Comparison of ENCODE assay signal across 13 cellular contexts in genomic region chr14:64725360-64725815, GRCh38. TPM values are rescaled to one million over a fixed set of nuclear protein-coding genes. Genes with fewer than 3 reads are reported as not detected.
A peak's percentile ranks its signal among the peaks of the same experiment; 100 is the strongest.
DNase-seq lines count a peak whose midpoint lies in the region; ATAC-seq lines count a peak whose summit lies in the region.
"Had no signal": no experiment of that assay in that cellular context is flagged by ENCODE, and none has a peak within 500 bp of the region (broad histone marks: within the 10 kb centered on the region; RNA-seq: fewer than 3 reads in every experiment).

No MANE protein-coding gene starts in this region.

- no peaks in the 10 kb centered on the region for H3K9me3 Mint-ChIP-seq in activated CD4-positive, alpha-beta memory T cell treated with anti-CD3 and anti-CD28 coated beads for 36 hours
- H3K9me3 Mint-ChIP-seq: IgD-negative memory B cell; stimulated activated naive CD8-positive, alpha-beta T cell treated with anti-CD3 and anti-CD28 coated beads, Interleukin-15, Interleukin-2, amounts not matched to agents 100 ng/mL and 50 ng/mL, for 24 hours had no signal

- POLR2A ChIA-PET in activated CD4-positive, alpha-beta memory T cell treated with anti-CD3 and anti-CD28 coated beads for 36 hours (lab: Charles Lee): interaction anchor here (2.7 kb wide), 1 partner anchor 21 kb away, joined by 9 read pairs; the partner anchor contains the start of gene PLEKHG3

- H3K4me1 Mint-ChIP-seq in activated CD4-positive, alpha-beta memory T cell treated with anti-CD3 and anti-CD28 coated beads for 36 hours (ENCODE audit: low read depth): peaks cover 96% of the 10 kb centered on the region

- intact Hi-C loops in activated CD4-positive, alpha-beta memory T cell treated with anti-CD3 and anti-CD28 coated beads for 36 hours (cut with micrococcal nuclease): no loop called here

- H3K36me3 Mint-ChIP-seq in activated CD4-positive, alpha-beta memory T cell treated with anti-CD3 and anti-CD28 coated beads for 36 hours: no peaks in the 10 kb centered on the region

- peak overlapping the region; percentile 67 for H3K27ac ChIP-seq in temporal lobe (ENCODE audit: low read depth, low read length)
- H3K27ac ChIP-seq: 22Rv1 had no signal

- ATAC-seq in GM21390 (IDR thresholded peaks at IDR 0.05; ENCODE audit: unreplicated experiment): no peak

- DNase-seq in DMS 273 (lab: John Stamatoyannopoulos, UW; ENCODE audit: unreplicated experiment) (peak; percentile 31), DMS 273 treated with DMSO at 0.1 percent for 48 hours (lab: John Stamatoyannopoulos, UW) (no peak), islet precursor cell (peak; percentile 82), NCI-H446 (lab: John Stamatoyannopoulos, UW) (no peak), occipital lobe (lab: John Stamatoyannopoulos, UW) (no peak)
- no peak for DNase-seq in activated CD4-positive, alpha-beta memory T cell treated with anti-CD3 and anti-CD28 coated beads for 36 hours
- DNase-seq: activated naive CD4-positive, alpha-beta T cell treated with anti-CD3 and anti-CD28 coated beads, Interleukin-2, amount 50 U/mL, for 16 hours; RPMI8226 had no signal

- H3K27ac Mint-ChIP-seq in activated CD4-positive, alpha-beta memory T cell treated with anti-CD3 and anti-CD28 coated beads for 36 hours: peak overlapping the region; percentile 1
- H3K27ac Mint-ChIP-seq: IgD-negative memory B cell; stimulated activated naive CD8-positive, alpha-beta T cell treated with anti-CD3 and anti-CD28 coated beads, Interleukin-15, Interleukin-2, amounts not matched to agents 100 ng/mL and 50 ng/mL, for 24 hours had no signal

- no peaks in the 10 kb centered on the region for H3K27me3 Mint-ChIP-seq in activated CD4-positive, alpha-beta memory T cell treated with anti-CD3 and anti-CD28 coated beads for 36 hours
- H3K27me3 Mint-ChIP-seq: stimulated activated naive CD8-positive, alpha-beta T cell treated with anti-CD3 and anti-CD28 coated beads, Interleukin-15, Interleukin-2, amounts not matched to agents 100 ng/mL and 50 ng/mL, for 24 hours had no signal

- CTCF ChIA-PET in activated CD4-positive, alpha-beta memory T cell treated with anti-CD3 and anti-CD28 coated beads for 36 hours (lab: Charles Lee): interaction anchor here (0.6 to 2.0 kb wide), 8 partner anchors 11 to 185 kb away, joined by 3 to 10 read pairs (median 3); partner anchors contain the start of gene HSPA2

- no peak overlapping the region for H3K4me3 Mint-ChIP-seq in activated CD4-positive, alpha-beta memory T cell treated with anti-CD3 and anti-CD28 coated beads for 36 hours
- H3K4me3 Mint-ChIP-seq: stimulated activated naive CD8-positive, alpha-beta T cell treated with anti-CD3 and anti-CD28 coated beads, Interleukin-15, Interleukin-2, amounts not matched to agents 100 ng/mL and 50 ng/mL, for 24 hours had no signal

RNA-seq across cellular contexts. Expression of gene PLEKHG3, which starts 21.2 kb away (rescaled TPM):
- 10 to 100 TPM; 20.1 to 22.6 TPM for total RNA-seq in activated CD4-positive, alpha-beta memory T cell treated with anti-CD3 and anti-CD28 coated beads for 36 hours
- 7.1 TPM for total RNA-seq in temporal lobe
- 6.2 TPM for total RNA-seq in occipital lobe

Comparison
In these comparisons a context has a peak if more than half of its experiments do, and no peak if none do; other contexts are left out.
1. DNase-seq: peak in DMS 273 (single experiment) and islet precursor cell (single experiment); none in DMS 273 treated with DMSO at 0.1 percent for 48 hours (single experiment), activated CD4-positive, alpha-beta memory T cell treated with anti-CD3 and anti-CD28 coated beads for 36 hours (single experiment), NCI-H446 (0 of 2) and occipital lobe (single experiment).